In the genomic region with DNA sequence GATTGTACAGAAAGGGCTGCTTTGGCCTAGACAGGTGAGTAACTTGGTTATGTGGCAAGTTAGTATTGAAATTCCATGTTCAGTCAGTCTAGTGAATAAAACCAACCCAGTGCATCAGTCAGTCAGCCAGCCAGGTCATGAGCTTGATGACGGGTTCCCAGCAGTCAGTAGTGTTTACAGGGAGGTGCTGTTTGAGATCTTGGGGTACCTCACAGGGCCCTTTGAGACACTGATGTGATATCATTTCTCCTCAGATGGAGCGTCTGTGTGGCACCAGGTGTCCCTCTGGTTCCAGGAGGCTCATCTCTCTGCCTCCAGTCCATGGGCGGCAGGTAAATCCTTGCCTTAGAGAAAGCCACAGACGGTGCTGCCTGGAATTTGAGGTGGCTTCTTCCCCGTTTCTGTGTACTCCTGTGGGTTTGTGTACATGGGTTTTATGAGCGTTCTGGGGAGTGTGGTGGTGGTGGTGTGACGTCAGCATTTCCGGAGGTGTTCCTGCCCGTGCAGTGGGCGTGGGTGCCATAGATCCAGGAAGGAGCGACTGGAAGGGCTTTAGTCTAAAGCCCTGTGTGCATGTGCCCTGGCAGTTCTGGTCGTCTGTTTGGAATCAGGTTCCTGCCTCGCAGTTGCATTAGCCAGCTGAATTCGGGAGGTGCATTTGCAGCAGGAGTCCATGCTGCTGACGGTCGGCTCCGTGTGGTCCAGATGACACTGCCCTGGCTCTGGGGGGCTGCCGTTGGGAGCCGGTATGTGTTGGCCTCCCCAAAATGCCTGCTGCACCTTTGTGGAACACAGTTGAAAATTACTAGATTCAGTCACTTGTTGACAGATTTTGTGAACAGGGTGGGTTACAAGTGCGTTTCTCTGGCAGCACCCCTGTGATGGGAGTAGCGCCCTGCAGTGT, we compare ENCODE assay signal across 9 cellular contexts. TPM values are rescaled to one million over a fixed set of nuclear protein-coding genes. Genes with fewer than 3 reads are reported as not detected.
DNase-seq lines count a peak whose midpoint lies in the region; ATAC-seq, FAIRE-seq and TF ChIP-seq lines count a peak whose summit lies in the region.
"Had no signal": no experiment of that assay in that cellular context is flagged by ENCODE, and none has a peak within 500 bp of the region (broad histone marks: within the 10 kb centered on the region; RNA-seq: fewer than 3 reads in every experiment).

No MANE protein-coding gene starts in this region.

- DNase-seq in CD4-positive, alpha-beta T cell: peak; percentile 19 to 68 (median 50)
- DNase-seq in SW480 (ENCODE audit: low spot score) (peak; percentile 9), astrocyte (ENCODE audit: low read depth) (no peak), osteocyte (ENCODE audit: extremely low spot score, unreplicated experiment) (no peak), epidermal melanocyte (ENCODE audit: insufficient read length, low spot score) (no peak), NCI-H510A (lab: John Stamatoyannopoulos, UW) (no peak)
- DNase-seq: NCI-H1417 treated with DMSO at 0.1 percent for 48 hours had no signal

- peak overlapping the region; percentile 96 for H3K9ac ChIP-seq in astrocyte (ENCODE audit: low read length)

- no peak for TF ChIP-seq CTCF in CD4-positive, alpha-beta T cell (IDR thresholded peaks at IDR 0.05)
- TF ChIP-seq CTCF in astrocyte (IDR thresholded peaks at IDR 0.05; ENCODE audit: insufficient read depth, low read depth, low read length) (no peak), osteocyte (IDR thresholded peaks at IDR 0.05) (no peak)

- H3K9me3 Mint-ChIP-seq in CD4-positive, alpha-beta T cell: no peaks in the 10 kb centered on the region
- H3K9me3 Mint-ChIP-seq in astrocyte (ENCODE audit: unreplicated experiment) (no peaks in the 10 kb centered on the region), osteocyte (ENCODE audit: unreplicated experiment) (no peaks in the 10 kb centered on the region)

- H3K4me3 Mint-ChIP-seq in CD4-positive, alpha-beta T cell: peak overlapping the region; percentile 94
- H3K4me3 Mint-ChIP-seq in astrocyte (ENCODE audit: unreplicated experiment): peak overlapping the region; percentile 91
- peak overlapping the region; percentile 76 for H3K4me3 Mint-ChIP-seq in osteocyte (ENCODE audit: unreplicated experiment)

- H3K4me1 Mint-ChIP-seq in CD4-positive, alpha-beta T cell (ENCODE audit: low read depth): peaks cover 90% of the 10 kb centered on the region
- H3K4me1 Mint-ChIP-seq in astrocyte (ENCODE audit: low read depth, unreplicated experiment) (peaks cover 23% of the 10 kb centered on the region), osteocyte (ENCODE audit: unreplicated experiment) (peaks cover 25% of the 10 kb centered on the region)

- POLR2A ChIA-PET in CD4-positive, alpha-beta T cell (lab: Charles Lee): interaction anchor here (1.2 kb wide), 1 partner anchor 159 kb away, joined by 4 read pairs; no protein-coding TSS in a partner anchor

- intact Hi-C loops in CD4-positive, alpha-beta T cell (cut with DNase I, micrococcal nuclease): loop anchor here in 1 of 2 experiments (5.0 kb wide), 1 partner anchor 281 kb away; a partner anchor contains a TSS

- H3K27ac Mint-ChIP-seq in CD4-positive, alpha-beta T cell: peak overlapping the region; percentile 95
- no peak overlapping the region for H3K27ac Mint-ChIP-seq in astrocyte (ENCODE audit: unreplicated experiment)
- H3K27ac Mint-ChIP-seq in osteocyte (ENCODE audit: unreplicated experiment): peak overlapping the region; percentile 38

- peaks cover 55% of the 10 kb centered on the region for H3K36me3 Mint-ChIP-seq in CD4-positive, alpha-beta T cell (ENCODE audit: low read depth)
- peaks cover 15% of the 10 kb centered on the region for H3K36me3 Mint-ChIP-seq in astrocyte (ENCODE audit: low read depth, unreplicated experiment)
- peaks cover 7% of the 10 kb centered on the region for H3K36me3 Mint-ChIP-seq in osteocyte (ENCODE audit: unreplicated experiment)

- no peaks in the 10 kb centered on the region for H3K27me3 ChIP-seq in CD4-positive, alpha-beta T cell (ENCODE audit: control insufficient read depth, insufficient read depth, low read length)
- H3K27me3 ChIP-seq in astrocyte (ENCODE audit: insufficient read depth, low read length): no peaks in the 10 kb centered on the region

- no peaks in the 10 kb centered on the region for H3K27me3 Mint-ChIP-seq in CD4-positive, alpha-beta T cell
- no peaks in the 10 kb centered on the region for H3K27me3 Mint-ChIP-seq in astrocyte (ENCODE audit: low read depth, unreplicated experiment)
- H3K27me3 Mint-ChIP-seq in osteocyte (ENCODE audit: unreplicated experiment): no peaks in the 10 kb centered on the region

- CTCF ChIA-PET in CD4-positive, alpha-beta T cell (lab: Charles Lee): no interaction called here

- no peak overlapping the region for H2AFZ ChIP-seq in astrocyte (ENCODE audit: low read depth, low read length)

- peaks cover 83% of the 10 kb centered on the region for H3K79me2 ChIP-seq in astrocyte (ENCODE audit: insufficient read depth, low read length)

- no peaks in the 10 kb centered on the region for H3K36me3 ChIP-seq in astrocyte (ENCODE audit: insufficient read depth, low read length)

- peaks cover 22% of the 10 kb centered on the region for H3K4me1 ChIP-seq in astrocyte (ENCODE audit: insufficient read depth, low read length)

- peak overlapping the region; percentile 13 for H3K27ac ChIP-seq in CD4-positive, alpha-beta T cell (ENCODE audit: low read depth, low read length)
- H3K27ac ChIP-seq in astrocyte (ENCODE audit: low read depth, low read length): no peak overlapping the region

- no peaks in the 10 kb centered on the region for H3K9me3 ChIP-seq in CD4-positive, alpha-beta T cell (ENCODE audit: control insufficient read depth, low read length)
- no peaks in the 10 kb centered on the region for H3K9me3 ChIP-seq in astrocyte (ENCODE audit: insufficient read depth, low read depth, low read length)

- H3K4me3 ChIP-seq in astrocyte (ENCODE audit: insufficient read depth, low read depth, low read length): peak overlapping the region; percentile 86

- ATAC-seq in CD4-positive, alpha-beta T cell (ENCODE audit: poor library complexity): peak; percentile 1
- ATAC-seq in GM19035 (IDR thresholded peaks at IDR 0.05; ENCODE audit: unreplicated experiment): no peak
- ATAC-seq in GM19452 (IDR thresholded peaks at IDR 0.05; ENCODE audit: unreplicated experiment): no peak

- peak overlapping the region; percentile 91 for H3K4me2 ChIP-seq in astrocyte (ENCODE audit: low read length)

- no peak for FAIRE-seq in astrocyte (lab: Jason Lieb, UNC)

- peaks cover 63% of the 10 kb centered on the region for H4K20me1 ChIP-seq in astrocyte (ENCODE audit: insufficient read depth, low read length)

RNA-seq across cellular contexts. Expression of a gene that starts 2.1 kb away (rescaled TPM):
- 10 to 100 TPM; 69.0 to 79.6 TPM for total RNA-seq in CD4-positive, alpha-beta T cell
- total RNA-seq in astrocyte (30.2 and 31.7 TPM in 2 replicates), osteocyte (23.1 and 23.2 TPM in 2 replicates)

Comparison
In these comparisons a context has a peak if more than half of its experiments do, and no peak if none do; other contexts are left out.
1. DNase-seq: peak in CD4-positive, alpha-beta T cell (10 of 10) and SW480 (single experiment); none in astrocyte (single experiment), osteocyte (single experiment), epidermal melanocyte (single experiment) and NCI-H510A (single experiment).
2. Peak in every context shown above with its lines, with median percentiles within 50 percentile points of each other: H3K4me3 Mint-ChIP-seq.